ENCODE assay signal across 12 cellular contexts in genomic region chr1:92944901-92945747, GRCh38. TPM values are rescaled to one million over a fixed set of nuclear protein-coding genes. Genes with fewer than 3 reads are reported as not detected.
DNase-seq lines count a peak whose midpoint lies in the region; ATAC-seq and TF ChIP-seq lines count a peak whose summit lies in the region.
"Had no signal": no experiment of that assay in that cellular context is flagged by ENCODE, and none has a peak within 500 bp of the region (broad histone marks: within the 10 kb centered on the region; RNA-seq: fewer than 3 reads in every experiment).

No MANE protein-coding gene starts in this region.

- no peak overlapping the region for H4K8ac ChIP-seq in neuronal stem cell (ENCODE audit: low read depth, low read length)

- peak overlapping the region; percentile 66 for H3K4me3 Mint-ChIP-seq in memory B cell
- no peak overlapping the region for H3K4me3 Mint-ChIP-seq in CD8-positive, alpha-beta T cell
- H3K4me3 Mint-ChIP-seq: nephron; T-helper 2 cell treated with Interferon-gamma antibody and Interleukin-4, amounts not matched to agents 5 μg/mL and 100 μg/mL, for 36 hours had no signal

- no peak overlapping the region for H3K18ac ChIP-seq in neuronal stem cell (ENCODE audit: low read length)

- peaks cover 97% of the 10 kb centered on the region for H3K79me2 ChIP-seq in SU-DHL-6 (ENCODE audit: insufficient read depth, low read length)

- no peaks in the 10 kb centered on the region for H3K9me3 ChIP-seq in SU-DHL-6 (ENCODE audit: insufficient read depth, low read length)
- H3K9me3 ChIP-seq in neuronal stem cell (replicated peaks in 1 of 2; ENCODE audit: control insufficient read depth in 2 of 2, insufficient read depth in 1 of 2, low read depth in 1 of 2, low read length in 2 of 2): no peaks in the 10 kb centered on the region
- H3K9me3 ChIP-seq in CD8-positive, alpha-beta T cell (ENCODE audit: low read length): no peaks in the 10 kb centered on the region

- no peak for TF ChIP-seq CTCF in SU-DHL-6 (IDR thresholded peaks at IDR 0.05; ENCODE audit: insufficient read depth, low read length, poor library complexity, severe bottlenecking)
- no peak for TF ChIP-seq CTCF in CD8-positive, alpha-beta T cell (IDR thresholded peaks at IDR 0.05)

- H3F3A ChIP-seq in SU-DHL-6 (ENCODE audit: insufficient read depth): peaks cover 11% of the 10 kb centered on the region; the same call in 1 of the 2 replicates

- H2AK5ac ChIP-seq in neuronal stem cell (ENCODE audit: low read depth, low read length): no peak overlapping the region

- H3K27ac ChIP-seq in SU-DHL-6 (ENCODE audit: low read depth, low read length) (peak overlapping the region; percentile 61), neuronal stem cell (replicated peaks; ENCODE audit: low read length) (no peak overlapping the region)
- no peak overlapping the region for H3K27ac ChIP-seq in CD8-positive, alpha-beta T cell (ENCODE audit: low read depth, low read length)

- peak overlapping the region; percentile 67 for H3K27ac Mint-ChIP-seq in memory B cell
- no peak overlapping the region for H3K27ac Mint-ChIP-seq in CD8-positive, alpha-beta T cell
- H3K27ac Mint-ChIP-seq: nephron; T-helper 2 cell treated with Interferon-gamma antibody and Interleukin-4, amounts not matched to agents 5 μg/mL and 100 μg/mL, for 36 hours had no signal

- no peaks in the 10 kb centered on the region for H4K20me1 ChIP-seq in SU-DHL-6 (ENCODE audit: low read depth, low read length)

- no peak overlapping the region for H3K14ac ChIP-seq in neuronal stem cell (ENCODE audit: low read length)

- no peak overlapping the region for H2BK15ac ChIP-seq in neuronal stem cell (ENCODE audit: low read length)

- H3K36me3 ChIP-seq in SU-DHL-6 (ENCODE audit: low read length) (peaks cover 7% of the 10 kb centered on the region; the same call in 1 of the 2 replicates), neuronal stem cell (replicated peaks in 1 of 2; ENCODE audit: control insufficient read depth in 2 of 2, insufficient read depth in 2 of 2, low read length in 2 of 2) (no peaks in the 10 kb centered on the region)
- H3K36me3 ChIP-seq in CD8-positive, alpha-beta T cell (ENCODE audit: insufficient read depth, low read length): no peaks in the 10 kb centered on the region

- no peaks in the 10 kb centered on the region for H3K9me2 ChIP-seq in SU-DHL-6 (replicated peaks; ENCODE audit: insufficient read depth, low read length)

- H3K4me1 ChIP-seq in neuronal stem cell (ENCODE audit: control insufficient read depth in 2 of 2, insufficient read depth in 1 of 2, low read depth in 1 of 2, low read length in 2 of 2): peaks cover 0 to 1% of the 10 kb centered on the region in 2 donors
- peaks cover 29% of the 10 kb centered on the region for H3K4me1 ChIP-seq in CD8-positive, alpha-beta T cell (ENCODE audit: insufficient read depth, low read length)

- no peak overlapping the region for H2BK120ac ChIP-seq in neuronal stem cell (ENCODE audit: low read depth, low read length)

- no CpG with 5 or more reads among the region's 3 CpGs for WGBS in neuronal stem cell (ENCODE audit: extremely low coverage in 2 of 2, insufficient read length in 2 of 2, insufficient replicate concordance in 1 of 2), 2 donors

- no peaks in the 10 kb centered on the region for H3K9me3 Mint-ChIP-seq in memory B cell
- no peaks in the 10 kb centered on the region for H3K9me3 Mint-ChIP-seq in CD8-positive, alpha-beta T cell
- H3K9me3 Mint-ChIP-seq: T-helper 2 cell treated with Interferon-gamma antibody and Interleukin-4, amounts not matched to agents 5 μg/mL and 100 μg/mL, for 36 hours had no signal

- H2AFZ ChIP-seq in SU-DHL-6 (ENCODE audit: low read depth, low read length, severe bottlenecking) (no peak overlapping the region), neuronal stem cell (ENCODE audit: low read length) (no peak overlapping the region)

- H4K91ac ChIP-seq in neuronal stem cell (ENCODE audit: low read depth, low read length, poor library complexity): no peak overlapping the region

- peak overlapping the region; percentile 12; the same call in 1 of the 2 replicates for H3K9ac ChIP-seq in SU-DHL-6 (ENCODE audit: low read length)
- H3K9ac ChIP-seq in neuronal stem cell (ENCODE audit: low read depth, low read length, poor library complexity): no peak overlapping the region

- no peaks in the 10 kb centered on the region for H3K27me3 ChIP-seq in SU-DHL-6 (ENCODE audit: low read length)
- peaks cover 0 to 12% (median 0%) of the 10 kb centered on the region in 3 experiments for H3K27me3 ChIP-seq in neuronal stem cell (ENCODE audit: control insufficient read depth in 3 of 3, insufficient read depth in 3 of 3, low read depth in 1 of 3, low read length in 3 of 3)
- H3K27me3 ChIP-seq in CD8-positive, alpha-beta T cell (ENCODE audit: insufficient read depth, low read length): no peaks in the 10 kb centered on the region

- H3K4me3 ChIP-seq in SU-DHL-6 (ENCODE audit: insufficient read depth, low read length, poor library complexity, severe bottlenecking): peak overlapping the region; percentile 17
- no peak overlapping the region for H3K4me3 ChIP-seq in neuronal stem cell (ENCODE audit: low read length in 2 of 2)
- H3K4me3 ChIP-seq in CD8-positive, alpha-beta T cell (ENCODE audit: low read depth, low read length): no peak overlapping the region

- intact Hi-C loops in CD8-positive, alpha-beta T cell (cut with DNase I, micrococcal nuclease): loop anchor here (10.0 kb wide), 2 partner anchors 50 to 950 kb away; no protein-coding TSS in a partner anchor

- peaks cover 45% of the 10 kb centered on the region for H3K4me1 Mint-ChIP-seq in memory B cell
- H3K4me1 Mint-ChIP-seq in CD8-positive, alpha-beta T cell (ENCODE audit: low read depth): peaks cover 58% of the 10 kb centered on the region

- H3K36me3 Mint-ChIP-seq in memory B cell: peaks cover 10% of the 10 kb centered on the region
- peaks cover 3% of the 10 kb centered on the region for H3K36me3 Mint-ChIP-seq in CD8-positive, alpha-beta T cell

- CTCF ChIA-PET in CD8-positive, alpha-beta T cell (lab: Charles Lee): interaction anchor here (1.3 to 3.4 kb wide), 3 partner anchors 24 to 86 kb away, joined by 3 to 18 read pairs (median 14); no protein-coding TSS in a partner anchor

- DNase-seq in Ammon's horn (ENCODE audit: low spot score): peak; percentile 52
- DNase-seq in memory B cell (ENCODE audit: low spot score in 2 of 2): no peak
- no peak for DNase-seq in neuronal stem cell (ENCODE audit: low spot score)
- DNase-seq in NCI-H2107 (lab: John Stamatoyannopoulos, UW): no peak
- DNase-seq in CD8-positive, alpha-beta T cell: no peak
- DNase-seq: NCI-H1436 treated with DMSO at 0.1 percent for 48 hours; stimulated activated naive CD4-positive, alpha-beta T cell treated with Interleukin-2 at 50 U/mL for 16 hours had no signal

- no peak overlapping the region for H2BK12ac ChIP-seq in neuronal stem cell (ENCODE audit: low read length)

- ATAC-seq in GM18868 (IDR thresholded peaks at IDR 0.05; ENCODE audit: unreplicated experiment): peak; percentile 61
- ATAC-seq in memory B cell (ENCODE audit: low read depth): peak; percentile 93
- no peak for ATAC-seq in HG03442 (IDR thresholded peaks at IDR 0.05; ENCODE audit: unreplicated experiment)
- no peak for ATAC-seq in CD8-positive, alpha-beta T cell

- POLR2A ChIA-PET in CD8-positive, alpha-beta T cell (lab: Charles Lee): interaction anchor here (0.5 to 1.2 kb wide), 2 partner anchors 16 to 113 kb away, joined by 3 to 4 read pairs; partner anchors contain the start of genes DIPK1A and RPL5

- H3K23ac ChIP-seq in neuronal stem cell (ENCODE audit: low read depth, low read length, poor library complexity): no peak overlapping the region

- no peaks in the 10 kb centered on the region for H3K79me1 ChIP-seq in neuronal stem cell (ENCODE audit: low read depth, low read length)

- peak overlapping the region; percentile 58 for H3K4me2 ChIP-seq in SU-DHL-6 (ENCODE audit: low read depth, low read length, poor library complexity, severe bottlenecking)
- no peak overlapping the region for H3K4me2 ChIP-seq in neuronal stem cell (ENCODE audit: insufficient read depth, low read length, poor library complexity, severe bottlenecking)

- H2BK5ac ChIP-seq in neuronal stem cell (ENCODE audit: low read length): no peak overlapping the region

- H3K4ac ChIP-seq in neuronal stem cell (ENCODE audit: low read length): no peak overlapping the region

- no peaks in the 10 kb centered on the region for H3K27me3 Mint-ChIP-seq in memory B cell
- no peaks in the 10 kb centered on the region for H3K27me3 Mint-ChIP-seq in CD8-positive, alpha-beta T cell (ENCODE audit: low read depth)

RNA-seq across cellular contexts. Expression of gene DIPK1A, which starts 16.1 kb away (rescaled TPM):
- 2.8 TPM for polyA plus RNA-seq in neuronal stem cell (2013, experiment 1 of 2)
- 3.0 TPM for polyA plus RNA-seq in neuronal stem cell (2013, experiment 2 of 2)
- total RNA-seq in CD8-positive, alpha-beta T cell: 1 to 10 TPM; 3.6 to 3.7 TPM

Comparison
In these comparisons a context has a peak if more than half of its experiments do, and no peak if none do; other contexts are left out.
1. ATAC-seq: peak in GM18868 (single experiment) and memory B cell (single experiment); none in HG03442 (single experiment) and CD8-positive, alpha-beta T cell (single experiment).